ENCODE assay signal across 9 cellular contexts in genomic region chr7:157016352-157017041, GRCh38. TPM values are rescaled to one million over a fixed set of nuclear protein-coding genes. Genes with fewer than 3 reads are reported as not detected.
A peak's percentile ranks its signal among the peaks of the same experiment; 100 is the strongest.
DNase-seq lines count a peak whose midpoint lies in the region; ATAC-seq and TF ChIP-seq lines count a peak whose summit lies in the region.
"Had no signal": no experiment of that assay in that cellular context is flagged by ENCODE, and none has a peak within 500 bp of the region (broad histone marks: within the 10 kb centered on the region; RNA-seq: fewer than 3 reads in every experiment).

No MANE protein-coding gene starts in this region.

- no peaks in the 10 kb centered on the region for H3K36me3 ChIP-seq in PC-3 (ENCODE audit: low read depth, low read length)
- H3K36me3 ChIP-seq in gastroesophageal sphincter = no peaks in the 10 kb centered on the region
- no peaks in the 10 kb centered on the region for H3K36me3 ChIP-seq in osteoblast (ENCODE audit: insufficient read depth, low read length)

- H4K20me1 ChIP-seq in PC-3 (ENCODE audit: low read length) = no peaks in the 10 kb centered on the region
- no peaks in the 10 kb centered on the region for H4K20me1 ChIP-seq in osteoblast (ENCODE audit: insufficient read depth, low read length)

- POLR2A ChIA-PET in PC-3 (lab: Charles Lee; ENCODE audit: unreplicated experiment) = no interaction called here

- WGBS in gastroesophageal sphincter (ENCODE audit: low coverage in 1 of 2), 2 donors = 4 to 5% methylated on average over 4 to 9 of the region's 16 CpGs

- peaks cover 7% of the 10 kb centered on the region for H3K4me1 ChIP-seq in PC-3 (ENCODE audit: insufficient read depth, low read length)
- H3K4me1 ChIP-seq in gastroesophageal sphincter = peaks cover 0 to 36% (median 11%) of the 10 kb centered on the region in 3 donors
- H3K4me1 ChIP-seq in osteoblast (ENCODE audit: insufficient read depth, low read length) = no peaks in the 10 kb centered on the region

- no peak overlapping the region for H3K9ac ChIP-seq in PC-3 (ENCODE audit: low read length)

- intact Hi-C loops in PC-3 (cut with micrococcal nuclease) = no loop called here

- no peak for TF ChIP-seq EP300 in gastroesophageal sphincter (IDR thresholded peaks at IDR 0.05)

- H3K79me2 ChIP-seq in PC-3 (ENCODE audit: low read length) (no peaks in the 10 kb centered on the region), osteoblast (ENCODE audit: insufficient read depth, low read length) (no peaks in the 10 kb centered on the region)

- H3K27ac ChIP-seq in PC-3 (ENCODE audit: low read length) (no peak overlapping the region), gastroesophageal sphincter (no peak overlapping the region), osteoblast (ENCODE audit: low read depth, low read length) (no peak overlapping the region)

- no peak overlapping the region for H3K4me2 ChIP-seq in PC-3 (ENCODE audit: low read length)
- no peak overlapping the region for H3K4me2 ChIP-seq in osteoblast (ENCODE audit: insufficient read depth, low read length)

- TF ChIP-seq POLR2A in GM18505 (IDR thresholded peaks at IDR 0.05; ENCODE audit: borderline replicate concordance, extremely low read depth, insufficient read depth, insufficient read length) (no peak), gastroesophageal sphincter (IDR thresholded peaks at IDR 0.05) (no peak)

- DNase-seq in ecto neural progenitor cell (ENCODE audit: low spot score) = peak; percentile 50
- DNase-seq in HK-2 (ENCODE audit: unreplicated experiment) = no peak
- no peak for DNase-seq in PC-3
- no peak for DNase-seq in osteoblast (ENCODE audit: insufficient read length, low spot score, missing footprints)
- DNase-seq: GOT3 had no signal

- no peak overlapping the region for H3K4me3 ChIP-seq in PC-3 (ENCODE audit: low read length)
- no peak overlapping the region for H3K4me3 ChIP-seq in gastroesophageal sphincter
- H3K4me3 ChIP-seq in osteoblast (ENCODE audit: insufficient read depth, low read length) = no peak overlapping the region

- no peaks in the 10 kb centered on the region for H3K9me2 ChIP-seq in PC-3 (replicated peaks; ENCODE audit: low read length)

- H3K27me3 ChIP-seq in PC-3 (ENCODE audit: low read length) (peaks cover 56% of the 10 kb centered on the region), gastroesophageal sphincter (peaks cover 100% of the 10 kb centered on the region), osteoblast (ENCODE audit: insufficient read depth, low read length) (peaks cover 100% of the 10 kb centered on the region)

- peak; percentile 66 for ATAC-seq in GM18505 (IDR thresholded peaks at IDR 0.05; ENCODE audit: unreplicated experiment)
- peak; percentile 50 for ATAC-seq in GM19463 (IDR thresholded peaks at IDR 0.05; ENCODE audit: unreplicated experiment)
- peak; percentile 61 for ATAC-seq in HG03175 (IDR thresholded peaks at IDR 0.05; ENCODE audit: unreplicated experiment)
- no peak for ATAC-seq in PC-3
- ATAC-seq in gastroesophageal sphincter = no peak

- H3F3A ChIP-seq in PC-3 (ENCODE audit: low read length, unreplicated experiment) = no peaks in the 10 kb centered on the region

- BruUV-seq in PC-3 (replicated peaks; lab: Mats Ljungman, UMichigan) = no TSS peak

- H2AFZ ChIP-seq in PC-3 (ENCODE audit: low read length) (no peak overlapping the region), osteoblast (ENCODE audit: low read length) (no peak overlapping the region)

- H3K9me3 ChIP-seq in PC-3 (ENCODE audit: low read length) (no peaks in the 10 kb centered on the region), gastroesophageal sphincter (no peaks in the 10 kb centered on the region), osteoblast (ENCODE audit: low read depth, low read length) (no peaks in the 10 kb centered on the region)

- TF ChIP-seq CTCF in PC-3 (conservative IDR thresholded peaks at IDR 0.05; ENCODE audit: low read depth, low read length) (no peak), gastroesophageal sphincter (IDR thresholded peaks at IDR 0.05) (no peak), osteoblast (IDR thresholded peaks at IDR 0.05; ENCODE audit: extremely low read depth, low read depth, low read length) (no peak)

- CTCF ChIA-PET in PC-3 (lab: Charles Lee) = no interaction called here

RNA-seq across cellular contexts. Expression of gene MNX1, which starts 6.0 kb away (rescaled TPM):
- total RNA-seq in PC-3 (2014; rRNA removed) = 2.6 and 3.7 TPM in 2 replicates
- total RNA-seq in gastroesophageal sphincter = not detected
- total RNA-seq in osteoblast = not detected in 2 replicates

Comparison
In these comparisons a context has a peak if more than half of its experiments do, and no peak if none do; other contexts are left out.
1. ATAC-seq: peak in GM18505 (single experiment), GM19463 (single experiment) and HG03175 (single experiment); none in PC-3 (single experiment) and gastroesophageal sphincter (single experiment).